21 cellular contexts compared by ENCODE assay signal in the genomic region with DNA sequence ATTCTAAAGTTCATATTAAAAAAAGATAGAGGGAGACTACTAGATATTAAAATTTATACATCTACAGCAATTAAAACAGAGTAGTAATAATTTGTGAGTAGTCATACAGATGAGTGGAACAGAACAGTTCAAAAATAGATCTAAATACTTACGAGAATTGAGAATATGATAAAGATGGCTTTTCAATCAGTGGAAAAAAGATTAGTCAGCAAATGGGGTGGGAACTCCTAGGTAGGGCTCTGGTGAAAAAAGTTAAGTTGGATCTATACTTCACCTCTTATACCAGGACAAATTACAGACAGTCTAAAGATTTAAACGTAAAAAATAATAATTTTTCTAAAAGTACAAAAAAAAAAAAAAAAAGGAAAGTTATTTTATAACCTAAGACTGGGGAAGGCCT.
"Had no signal": no experiment of that assay in that cellular context is flagged by ENCODE, and none has a peak within 500 bp of the region (broad histone marks: within the 10 kb centered on the region; RNA-seq: fewer than 3 reads in every experiment).

No MANE protein-coding gene starts in this region.

- H3K9me3 ChIP-seq: lower lobe of right lung had no signal

- H3K27me3 ChIP-seq: dorsolateral prefrontal cortex, esophagus muscularis mucosa, foreskin keratinocyte, gastroesophageal sphincter, heart left ventricle, left lung had no signal

- H3K4me1 ChIP-seq: esophagus muscularis mucosa, foreskin keratinocyte, gastroesophageal sphincter, heart left ventricle, left lung, lower lobe of right lung had no signal

- H3K36me3 ChIP-seq: esophagus muscularis mucosa, gastroesophageal sphincter, heart left ventricle, left lung, lower lobe of right lung had no signal

- ATAC-seq: foreskin keratinocyte, gastroesophageal sphincter, heart left ventricle, left cardiac atrium, left lung, left ventricle myocardium superior, lower lobe of right lung, mucosa of descending colon had no signal

- H3K4me3 ChIP-seq: coronary artery, dorsolateral prefrontal cortex, esophagus muscularis mucosa, gastroesophageal sphincter, heart left ventricle, left lung, lower lobe of right lung, mucosa of descending colon had no signal

- DNase-seq: dermis blood vessel endothelial cell; dorsolateral prefrontal cortex; effector CD4-positive, alpha-beta T cell; effector memory CD4-positive, alpha-beta T cell; foreskin keratinocyte; heart left ventricle; hippocampal formation; left cardiac atrium; left lung; left ventricle myocardium superior; lower lobe of right lung; mesenchymal stem cell; mucosa of descending colon; naive B cell had no signal

- H3K27ac ChIP-seq: coronary artery, dorsolateral prefrontal cortex, esophagus muscularis mucosa, foreskin keratinocyte, gastroesophageal sphincter, heart left ventricle, left lung, lower lobe of right lung had no signal

- FAIRE-seq: colon, endothelial cell of umbilical vein, islet of Langerhans, keratinocyte had no signal
